In genomic region chr6:163413345-163414116, GRCh38 we compare ENCODE assay signal across 8 cellular contexts. TPM values are rescaled to one million over a fixed set of nuclear protein-coding genes. Genes with fewer than 3 reads are reported as not detected.
DNase-seq lines count a peak whose midpoint lies in the region; ATAC-seq and TF ChIP-seq lines count a peak whose summit lies in the region.

No MANE protein-coding gene starts in this region.

- peaks cover 53% of the 10 kb centered on the region for H3K79me2 ChIP-seq in PC-9 (ENCODE audit: low read depth)

- H3K36me3 Mint-ChIP-seq in naive B cell, result no peaks in the 10 kb centered on the region

- H3K27me3 ChIP-seq in PC-9 (ENCODE audit: insufficient read depth, low read depth), result no peaks in the 10 kb centered on the region

- ATAC-seq in GM19372 (IDR thresholded peaks at IDR 0.05; ENCODE audit: low read depth, unreplicated experiment), result peak; percentile 48
- peak; percentile 34 for ATAC-seq in HG03469 (IDR thresholded peaks at IDR 0.05; ENCODE audit: unreplicated experiment)
- peak; percentile 60 to 61 for ATAC-seq in naive B cell (ENCODE audit: low read depth in 2 of 2)

- H3K9me3 ChIP-seq in PC-9 (ENCODE audit: insufficient read depth, low read depth), result no peaks in the 10 kb centered on the region

- CTCF ChIA-PET in PC-9 (lab: Charles Lee), result no interaction called here

- intact Hi-C loops in PC-9 (cut with micrococcal nuclease; ENCODE audit: unreplicated experiment), result loop anchor here (1.0 kb wide), 1 partner anchor 21 kb away; no protein-coding TSS in a partner anchor

- peaks cover 0 to 5% (median 3%) of the 10 kb centered on the region in 3 donors for H3K27me3 Mint-ChIP-seq in naive B cell

- DNase-seq in COLO668 (lab: John Stamatoyannopoulos, UW; ENCODE audit: unreplicated experiment), result peak; percentile 79
- peak; percentile 62 to 76 for DNase-seq in PC-9
- peak; percentile 78 to 90 for DNase-seq in activated T-helper 1 cell treated with anti-CD3 and anti-CD28 coated beads, Interleukin-2, amount 50 U/mL, for 16 hours (ENCODE audit: low read depth in 1 of 2, low spot score in 1 of 2)
- peak; percentile 89 for DNase-seq in fibroblast of gingiva (ENCODE audit: low read depth)
- DNase-seq in naive B cell, result peak; percentile 96
- peak; percentile 68 to 71 for DNase-seq in stimulated activated CD8-positive, alpha-beta memory T cell treated with anti-CD3 and anti-CD28 coated beads, Interleukin-7, amount 100 ng/mL, for 48 hours (ENCODE audit: extremely low read depth in 1 of 2, low read depth in 1 of 2)

- peaks cover 33 to 43% (median 34%) of the 10 kb centered on the region in 3 donors for H3K4me1 Mint-ChIP-seq in naive B cell

- peaks cover 0 to 2% (median 0%) of the 10 kb centered on the region in 7 donors for H3K9me3 Mint-ChIP-seq in naive B cell

- 0 out of 2 replicates have a peak, but pooled peaks cover 2% of the 10 kb centered on the region for H3K36me3 ChIP-seq in PC-9 (ENCODE audit: low read depth)

- POLR2A ChIA-PET in PC-9 (lab: Charles Lee; ENCODE audit: unreplicated experiment), result no interaction called here

- peak overlapping the region; percentile 84 for H2AFZ ChIP-seq in PC-9

- H3F3A ChIP-seq in PC-9 (ENCODE audit: insufficient read depth, low read depth), result no peaks in the 10 kb centered on the region

- H3K27ac ChIP-seq in PC-9, result peak overlapping the region; percentile 79

- TF ChIP-seq CTCF in PC-9 (conservative IDR thresholded peaks at IDR 0.05), result no peak

- H3K27ac Mint-ChIP-seq in naive B cell, result peak overlapping the region; percentile 95 to 98 (median 96)

- H3K4me3 ChIP-seq in PC-9, result peak overlapping the region; percentile 77

- H3K4me1 ChIP-seq in PC-9 (replicated peaks; ENCODE audit: insufficient read depth), result peaks cover 26% of the 10 kb centered on the region

- peak overlapping the region; percentile 84 to 97 (median 90) for H3K4me3 Mint-ChIP-seq in naive B cell

- no TSS peak for BruUV-seq in PC-9 (replicated peaks; lab: Mats Ljungman, UMichigan)

- peaks cover 14% of the 10 kb centered on the region for H4K20me1 ChIP-seq in PC-9 (ENCODE audit: insufficient read depth)

- H3K4me2 ChIP-seq in PC-9, result peak overlapping the region; percentile 85

- no peaks in the 10 kb centered on the region for H3K9me2 ChIP-seq in PC-9 (ENCODE audit: insufficient read depth)

RNA-seq across cellular contexts. Expression of gene QKI, which starts 1.0 kb away (rescaled TPM):
- 47.1 and 50.8 TPM in 2 replicates for total RNA-seq in PC-9 (2021)
- 10 to 100 TPM; 20.4 to 67.9 (median 26.6) TPM for polyA plus RNA-seq in naive B cell (ENCODE audit: low read depth in 6 of 6)

Comparison
In these comparisons a context has a peak if more than half of its experiments do, and no peak if none do; other contexts are left out.
1. Peak in every context shown above with its lines: DNase-seq, ATAC-seq, H3K4me3 ChIP-seq and H3K27ac ChIP-seq.